ENCODE assay signal across 8 cellular contexts in the genomic region with DNA sequence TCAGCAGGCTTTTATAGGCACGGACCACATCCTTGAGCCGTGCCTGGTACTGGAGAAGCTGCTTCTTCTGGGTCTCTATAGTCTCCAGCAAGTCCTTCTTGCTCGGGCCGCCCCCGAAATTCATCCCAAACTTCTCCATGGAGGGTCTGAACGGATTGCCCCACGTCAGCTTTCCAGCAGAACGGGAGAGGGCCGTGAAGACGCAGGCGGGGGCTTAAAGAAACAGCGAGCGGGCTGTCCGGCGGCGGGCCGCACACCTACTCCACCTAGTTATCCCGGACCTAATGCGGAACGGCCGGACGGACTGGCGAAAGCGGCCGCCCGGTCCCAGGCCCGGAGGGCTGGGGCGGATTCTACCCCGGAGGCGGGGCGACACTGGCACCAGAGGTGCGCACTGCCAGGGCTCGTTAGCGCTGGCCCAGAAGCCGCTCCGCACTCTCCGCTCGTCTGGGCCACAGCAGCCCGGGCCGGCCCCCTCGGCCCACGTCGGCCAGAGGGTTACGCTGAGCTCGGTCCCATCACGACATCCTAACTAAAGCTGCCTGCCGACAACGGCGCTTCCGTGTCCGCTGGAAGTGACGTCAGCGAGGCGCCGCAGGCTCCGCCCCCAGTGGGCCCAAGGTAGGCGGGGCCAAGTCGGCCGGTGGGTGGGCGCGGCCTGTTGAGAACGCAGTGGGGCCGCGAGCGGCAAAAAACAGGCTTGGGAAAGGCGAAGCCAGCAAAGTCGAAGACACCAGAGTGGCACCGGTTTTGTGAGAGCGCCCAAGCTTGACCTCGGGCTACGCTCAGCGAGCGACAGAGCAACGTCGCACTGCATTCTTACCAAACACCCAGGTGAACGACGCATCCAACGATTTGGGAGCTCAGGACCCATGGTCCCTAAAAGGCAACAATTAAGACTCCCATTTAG.
A peak's percentile ranks its signal among the peaks of the same experiment; 100 is the strongest.
DNase-seq lines count a peak whose midpoint lies in the region; ATAC-seq lines count a peak whose summit lies in the region.

A gene with protein sequence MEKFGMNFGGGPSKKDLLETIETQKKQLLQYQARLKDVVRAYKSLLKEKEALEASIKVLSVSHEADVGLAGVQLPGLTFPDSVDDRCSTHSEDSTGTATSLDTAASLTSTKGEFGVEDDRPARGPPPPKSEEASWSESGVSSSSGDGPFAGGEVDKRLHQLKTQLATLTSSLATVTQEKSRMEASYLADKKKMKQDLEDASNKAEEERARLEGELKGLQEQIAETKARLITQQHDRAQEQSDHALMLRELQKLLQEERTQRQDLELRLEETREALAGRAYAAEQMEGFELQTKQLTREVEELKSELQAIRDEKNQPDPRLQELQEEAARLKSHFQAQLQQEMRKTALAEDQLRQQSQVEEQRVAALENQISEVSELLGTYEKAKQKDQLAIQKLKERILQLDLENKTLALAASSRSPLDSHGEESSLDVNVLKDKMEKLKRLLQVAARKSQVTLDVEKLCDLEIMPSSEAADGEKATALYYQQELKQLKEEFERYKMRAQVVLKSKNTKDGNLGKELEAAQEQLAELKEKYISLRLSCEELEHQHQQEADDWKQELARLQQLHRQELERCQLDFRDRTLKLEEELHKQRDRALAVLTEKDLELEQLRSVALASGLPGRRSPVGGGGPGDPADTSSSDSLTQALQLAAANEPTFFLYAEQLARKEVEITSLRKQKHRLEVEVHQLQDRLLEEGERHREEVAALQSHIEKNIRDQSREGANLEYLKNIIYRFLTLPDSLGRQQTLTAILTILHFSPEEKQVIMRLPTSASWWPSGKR (minus strand): TSS at position 553 of the 910 bp plus-strand sequence. CDS start 414 bp downstream, at position 139.

- H3K27ac ChIP-seq in caudate nucleus (ENCODE audit: low read depth, low read length) = peak within 1 kb of the TSS; percentile 93

- ATAC-seq in GM18873 (IDR thresholded peaks at IDR 0.05; ENCODE audit: low FRiP score, unreplicated experiment) = peak; percentile 89
- peak; percentile 81 for ATAC-seq in HG03135 (IDR thresholded peaks at IDR 0.05; ENCODE audit: unreplicated experiment)

- DNase-seq in AG08395 (ENCODE audit: low spot score) (peak; percentile 95), NCI-H226 (peak; percentile 69), caudate nucleus (lab: John Stamatoyannopoulos, UW) (peak; percentile 20 to 93 (median 87)), iris pigment epithelial cell (ENCODE audit: low read depth) (peak; percentile 86)
- peak; percentile 80 to 91 (median 83) for DNase-seq in activated CD4-positive, CD25-positive, alpha-beta regulatory T cell (lab: John Stamatoyannopoulos, UW)
- DNase-seq in stimulated activated CD4-positive, alpha-beta T cell treated with anti-CD3 and anti-CD28 coated beads, Interleukin-12 subunit alpha, Interleukin-12 subunit beta, amount 100 ng/mL, for 4 hours = peak; percentile 93

Comparison
In these comparisons a context has a peak if more than half of its experiments do, and no peak if none do; other contexts are left out.
1. Peak in every context shown above with its lines: DNase-seq, ATAC-seq and H3K27ac ChIP-seq.